Comparison of ENCODE assay signal across 12 cellular contexts in the genomic region with DNA sequence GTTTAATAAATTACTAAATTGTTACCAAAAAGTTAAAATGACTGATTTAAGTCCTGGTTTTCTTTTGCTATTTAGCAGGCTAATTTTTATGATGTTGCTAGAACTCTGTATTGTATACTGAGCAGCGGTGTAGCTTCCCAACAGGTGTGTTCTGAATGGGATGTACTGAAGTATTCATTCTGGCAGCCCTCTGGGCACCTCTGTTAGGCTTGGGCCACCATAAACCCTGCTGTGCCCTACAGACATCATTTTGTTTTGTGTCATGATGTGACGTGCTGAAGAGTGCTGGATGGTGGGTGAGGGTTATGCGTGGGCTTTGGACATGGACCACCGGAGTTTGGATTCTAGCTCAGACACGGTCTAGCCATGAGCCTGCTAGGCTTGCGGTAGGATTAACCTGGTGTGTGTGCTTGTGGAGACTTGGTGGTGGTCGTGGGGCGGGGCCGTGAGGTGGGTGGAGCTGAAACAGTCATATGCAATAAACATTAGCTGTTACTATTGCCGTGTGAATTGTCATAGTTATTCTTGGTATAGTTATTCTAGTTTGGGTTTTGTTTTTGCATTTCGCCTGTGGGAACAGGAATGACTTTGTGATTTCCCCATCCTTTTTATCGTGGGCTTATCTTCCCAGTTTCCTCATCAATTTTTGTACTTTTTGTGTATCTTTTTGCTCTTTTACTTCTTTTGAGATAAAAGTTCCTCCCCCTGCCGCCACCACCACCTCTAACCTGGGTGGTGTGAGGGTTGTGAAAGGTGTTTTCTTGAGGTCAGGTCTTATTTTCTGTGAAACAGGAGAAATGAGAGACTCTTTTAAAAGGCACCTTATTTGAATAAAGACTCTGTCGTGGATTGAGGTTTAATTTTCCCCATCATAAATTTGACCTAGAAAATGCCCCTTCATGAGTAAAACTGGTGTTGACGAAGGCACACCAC.
DNase-seq lines count a peak whose midpoint lies in the region; ATAC-seq and TF ChIP-seq lines count a peak whose summit lies in the region.
"Had no signal": no experiment of that assay in that cellular context is flagged by ENCODE, and none has a peak within 500 bp of the region (broad histone marks: within the 10 kb centered on the region; RNA-seq: fewer than 3 reads in every experiment).

No MANE protein-coding gene starts in this region.

- TF ChIP-seq POLR2A in heart left ventricle (IDR thresholded peaks at IDR 0.05) (no peak), Peyer's patch (IDR thresholded peaks at IDR 0.05) (no peak)

- H3K27me3 ChIP-seq in heart left ventricle (no peaks in the 10 kb centered on the region), Peyer's patch (no peaks in the 10 kb centered on the region)
- H3K27me3 ChIP-seq: BLaER1 had no signal

- intact Hi-C loops in left cardiac atrium (cut with DNase I) (loop anchor here (1.0 to 5.0 kb wide), 2 partner anchors 161 to 163 kb away; no protein-coding TSS in a partner anchor), heart left ventricle (cut with DNase I) (loop anchor here (1.0 to 10.0 kb wide), 7 partner anchors 158 to 1300 kb away; no protein-coding TSS in a partner anchor)

- ATAC-seq in left cardiac atrium (peak; percentile 19 to 27), heart left ventricle (no peak), HG03108 (IDR thresholded peaks at IDR 0.05; ENCODE audit: unreplicated experiment) (no peak), HG02870 (IDR thresholded peaks at IDR 0.05; ENCODE audit: unreplicated experiment) (no peak)
- peak; percentile 92 for ATAC-seq in central memory CD8-positive, alpha-beta T cell (replicated peaks; ENCODE audit: extremely low read depth, poor library complexity, severe bottlenecking)

- no peak overlapping the region for H3K27ac ChIP-seq in heart left ventricle
- no peak overlapping the region for H3K27ac ChIP-seq in Peyer's patch
- H3K27ac ChIP-seq: BLaER1 had no signal

- peak overlapping the region; percentile 45 for H3K4me3 Mint-ChIP-seq in central memory CD8-positive, alpha-beta T cell
- no peak overlapping the region for H3K4me3 Mint-ChIP-seq in stimulated activated naive CD8-positive, alpha-beta T cell treated with anti-CD3 and anti-CD28 coated beads, Interleukin-15, Interleukin-2, amounts not matched to agents 100 ng/mL and 50 ng/mL, for 24 hours
- H3K4me3 Mint-ChIP-seq: HFFc6 had no signal

- TF ChIP-seq CTCF in heart left ventricle (IDR thresholded peaks at IDR 0.05), result no peak
- no peak for TF ChIP-seq CTCF in Peyer's patch (IDR thresholded peaks at IDR 0.05)

- H3K36me3 Mint-ChIP-seq in central memory CD8-positive, alpha-beta T cell (ENCODE audit: insufficient read depth), result peaks cover 12% of the 10 kb centered on the region
- peaks cover 17% of the 10 kb centered on the region for H3K36me3 Mint-ChIP-seq in stimulated activated naive CD8-positive, alpha-beta T cell treated with anti-CD3 and anti-CD28 coated beads, Interleukin-15, Interleukin-2, amounts not matched to agents 100 ng/mL and 50 ng/mL, for 24 hours (ENCODE audit: low read depth)

- no peak for DNase-seq in left cardiac atrium
- DNase-seq in heart left ventricle, result no peak
- peak in 2 of 3 donors; percentile 61 to 78 for DNase-seq in Peyer's patch
- DNase-seq in central memory CD8-positive, alpha-beta T cell (ENCODE audit: low spot score in 2 of 2), result peak; percentile 27 to 64
- no peak for DNase-seq in 8988T
- DNase-seq: kidney, T1000 had no signal

- no peaks in the 10 kb centered on the region for H3K36me3 ChIP-seq in heart left ventricle
- no peaks in the 10 kb centered on the region for H3K36me3 ChIP-seq in Peyer's patch

- H3K4me3 ChIP-seq in heart left ventricle, result no peak overlapping the region
- H3K4me3 ChIP-seq in Peyer's patch, result no peak overlapping the region
- H3K4me3 ChIP-seq: BLaER1 had no signal

- WGBS in heart left ventricle, 4 donors, result 73 to 79% (median 76%) methylated on average over 14 to 15 of the region's 15 CpGs

- H3K9me3 ChIP-seq in heart left ventricle (no peaks in the 10 kb centered on the region), Peyer's patch (no peaks in the 10 kb centered on the region)
- H3K9me3 ChIP-seq: BLaER1 had no signal

- peaks cover 41% of the 10 kb centered on the region for H3K4me1 Mint-ChIP-seq in central memory CD8-positive, alpha-beta T cell
- H3K4me1 Mint-ChIP-seq in stimulated activated naive CD8-positive, alpha-beta T cell treated with anti-CD3 and anti-CD28 coated beads, Interleukin-15, Interleukin-2, amounts not matched to agents 100 ng/mL and 50 ng/mL, for 24 hours (ENCODE audit: low read depth), result peaks cover 17% of the 10 kb centered on the region

- H3K27me3 Mint-ChIP-seq in central memory CD8-positive, alpha-beta T cell, result no peaks in the 10 kb centered on the region
- no peaks in the 10 kb centered on the region for H3K27me3 Mint-ChIP-seq in stimulated activated naive CD8-positive, alpha-beta T cell treated with anti-CD3 and anti-CD28 coated beads, Interleukin-15, Interleukin-2, amounts not matched to agents 100 ng/mL and 50 ng/mL, for 24 hours

- no peaks in the 10 kb centered on the region for H3K9me3 Mint-ChIP-seq in central memory CD8-positive, alpha-beta T cell
- no peaks in the 10 kb centered on the region for H3K9me3 Mint-ChIP-seq in stimulated activated naive CD8-positive, alpha-beta T cell treated with anti-CD3 and anti-CD28 coated beads, Interleukin-15, Interleukin-2, amounts not matched to agents 100 ng/mL and 50 ng/mL, for 24 hours
- H3K9me3 Mint-ChIP-seq: HFFc6 had no signal

- peak overlapping the region; percentile 47 for H3K27ac Mint-ChIP-seq in central memory CD8-positive, alpha-beta T cell (ENCODE audit: low read depth)
- peak overlapping the region; percentile 23 for H3K27ac Mint-ChIP-seq in stimulated activated naive CD8-positive, alpha-beta T cell treated with anti-CD3 and anti-CD28 coated beads, Interleukin-15, Interleukin-2, amounts not matched to agents 100 ng/mL and 50 ng/mL, for 24 hours
- H3K27ac Mint-ChIP-seq: HFFc6 had no signal

- H3K4me1 ChIP-seq in heart left ventricle (peaks cover 0 to 14% (median 0%) of the 10 kb centered on the region in 12 donors), Peyer's patch (peaks cover 0 to 10% (median 0%) of the 10 kb centered on the region in 4 donors)
- H3K4me1 ChIP-seq: BLaER1 had no signal

Comparison
In these comparisons a context has a peak if more than half of its experiments do, and no peak if none do; other contexts are left out.
1. ATAC-seq: peak in left cardiac atrium (2 of 2) and central memory CD8-positive, alpha-beta T cell (single experiment); none in heart left ventricle (0 of 4), HG03108 (single experiment) and HG02870 (single experiment).
2. DNase-seq: peak in Peyer's patch (2 of 3) and central memory CD8-positive, alpha-beta T cell (2 of 2); none in left cardiac atrium (single experiment), heart left ventricle (0 of 5) and 8988T (single experiment).